In genomic region chr16:83013071-83013470, GRCh38 we compare ENCODE assay signal across 28 cellular contexts.
"Had no signal": no experiment of that assay in that cellular context is flagged by ENCODE, and none has a peak within 500 bp of the region (broad histone marks: within the 10 kb centered on the region; RNA-seq: fewer than 3 reads in every experiment).

No MANE protein-coding gene starts in this region.

- H3K27ac ChIP-seq: brain microvascular endothelial cell, Peyer's patch, SJSA1 had no signal

- H3K4me3 ChIP-seq: Peyer's patch, SJSA1 had no signal

- H3K4me1 ChIP-seq: Peyer's patch, SJSA1 had no signal

- DNase-seq: activated CD4-positive, alpha-beta T cell treated with anti-CD3 and anti-CD28 coated beads for 36 hours; activated CD4-positive, alpha-beta T cell treated with anti-CD3 and anti-CD28 coated beads, Interleukin-2, amount 10 ng/mL, durations not matched to agents 7 days and 5 days; activated CD4-positive, alpha-beta T cell treated with anti-CD3 and anti-CD28 coated beads, Interleukin-2, amount 50 U/mL, for 48 hours; activated CD8-positive, alpha-beta T cell treated with anti-CD3 and anti-CD28 coated beads, Interleukin-2, amount 10 ng/mL, durations not matched to agents 7 days and 5 days; activated gamma-delta T cell; activated naive CD4-positive, alpha-beta T cell treated with Interleukin-2 at 50 U/mL for 16 hours; activated naive CD8-positive, alpha-beta T cell treated with anti-CD3 and anti-CD28 coated beads, Interleukin-2, amount 10 ng/mL, durations not matched to agents 7 days and 5 days; activated T-cell treated with anti-CD3 and anti-CD28 coated beads, Interleukin-2, amount 50 U/mL, for 24 hours; brain microvascular endothelial cell; MM.1S; MV-4-11; NCI-H1092; NCI-H1436 treated with DMSO at 0.1 percent for 48 hours; NCI-H1694 treated with DMSO at 0.1 percent for 48 hours; NCI-H2029; NCI-H2107; NCI-H2171; NCI-H510A; NCI-H526; NCI-H748 treated with DMSO at 0.1 percent for 48 hours; NK-92 treated with Interleukin-12 subunit alpha and Interleukin-12 subunit beta, amount 100 ng/mL, for 24 hours; PC-3; Peyer's patch; RPMI8226; SHP77 treated with DMSO at 0.1 percent for 48 hours; SK-N-SH had no signal

- H3K36me3 ChIP-seq: brain microvascular endothelial cell, Peyer's patch, SJSA1 had no signal

- H3K9me3 ChIP-seq: Peyer's patch, SJSA1, SK-N-SH had no signal

- H3K9ac ChIP-seq: SK-N-SH had no signal

- ATAC-seq: activated CD4-positive, alpha-beta T cell treated with anti-CD3 and anti-CD28 coated beads for 36 hours; activated CD4-positive, CD25-positive, alpha-beta regulatory T cell treated with anti-CD3 and anti-CD28 coated beads, Interleukin-2, amount 50 U/mL, for 24 hours; activated CD8-positive, alpha-beta T cell treated with anti-CD3 and anti-CD28 coated beads, Interleukin-2, amount 10 ng/mL, durations not matched to agents 7 days and 5 days; PC-3 had no signal

- H3K27me3 ChIP-seq: brain microvascular endothelial cell, Peyer's patch, SJSA1 had no signal
